Comparison of ENCODE assay signal across 19 cellular contexts in the genomic region with DNA sequence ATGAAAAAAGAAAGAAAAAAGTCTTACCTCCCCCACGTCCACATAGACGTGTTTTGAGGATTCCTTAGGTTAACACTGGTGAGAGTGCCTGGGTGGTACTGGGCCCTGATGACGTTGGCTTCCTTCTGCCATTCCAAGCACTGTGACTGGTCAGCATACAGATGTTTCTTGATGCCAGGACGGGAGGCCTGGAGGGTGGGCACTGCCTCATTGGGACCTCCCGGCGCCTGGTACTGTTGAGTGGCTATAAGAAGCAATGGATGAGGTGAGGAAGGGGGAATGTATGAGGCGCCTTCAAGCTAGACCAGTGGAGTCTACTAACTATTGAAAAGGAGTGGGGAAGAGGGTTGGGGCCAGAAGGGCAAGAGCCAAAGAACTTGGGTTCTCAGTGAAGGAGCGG. TPM values are rescaled to one million over a fixed set of nuclear protein-coding genes. Genes with fewer than 3 reads are reported as not detected.
DNase-seq lines count a peak whose midpoint lies in the region; ATAC-seq and TF ChIP-seq lines count a peak whose summit lies in the region.
"Had no signal": no experiment of that assay in that cellular context is flagged by ENCODE, and none has a peak within 500 bp of the region (broad histone marks: within the 10 kb centered on the region; RNA-seq: fewer than 3 reads in every experiment).

No MANE protein-coding gene starts in this region.

- no peak for TF ChIP-seq CTCF in fibroblast of lung (conservative IDR thresholded peaks at IDR 0.05 in 1 of 2, IDR thresholded peaks at IDR 0.05 in 1 of 2; ENCODE audit: low read depth in 1 of 2, low read length in 2 of 2)
- no peak for TF ChIP-seq CTCF in testis (IDR thresholded peaks at IDR 0.05)

- ATAC-seq in activated T-helper 17 cell treated with anti-CD3 and anti-CD28 coated beads, Interleukin-2, amount 50 U/mL, for 72 hours (replicated peaks) = no peak
- ATAC-seq in GM18505 (IDR thresholded peaks at IDR 0.05; ENCODE audit: unreplicated experiment) = no peak
- ATAC-seq: A549 had no signal

- H3K27me3 ChIP-seq in fibroblast of lung (ENCODE audit: control insufficient read depth, insufficient read depth, low read length) = no peaks in the 10 kb centered on the region
- H3K27me3 ChIP-seq in testis = no peaks in the 10 kb centered on the region
- H3K27me3 ChIP-seq: SJSA1 had no signal

- no peaks in the 10 kb centered on the region for H3K27me3 Mint-ChIP-seq in activated CD4-positive, alpha-beta T cell treated with anti-CD3 and anti-CD28 coated beads, Interleukin-2, amount 10 ng/mL, durations not matched to agents 7 days and 5 days
- H3K27me3 Mint-ChIP-seq in activated T-helper 17 cell treated with anti-CD3 and anti-CD28 coated beads, Interleukin-2, amount 50 U/mL, for 72 hours = no peaks in the 10 kb centered on the region
- H3K27me3 Mint-ChIP-seq: CD4-positive, alpha-beta T cell had no signal

- peaks cover 30% of the 10 kb centered on the region for H3K79me2 ChIP-seq in fibroblast of lung (ENCODE audit: control insufficient read depth, insufficient read depth, low read length)

- no peak overlapping the region for H3K4me3 ChIP-seq in fibroblast of lung (replicated peaks in 1 of 4; ENCODE audit: control extremely low read depth in 1 of 4, insufficient read depth in 1 of 4, low read depth in 3 of 4, low read length in 4 of 4)
- no peak overlapping the region for H3K4me3 ChIP-seq in testis
- H3K4me3 ChIP-seq: A549, SJSA1 had no signal

- no peak overlapping the region for H2AFZ ChIP-seq in fibroblast of lung (ENCODE audit: low read length)

- peak overlapping the region; percentile 88 for H3K27ac ChIP-seq in fibroblast of lung (ENCODE audit: insufficient read depth, low read length)
- H3K27ac ChIP-seq in testis = peak overlapping the region; percentile 80 to 89
- H3K27ac ChIP-seq: A549, SJSA1 had no signal

- POLR2A ChIA-PET in activated CD4-positive, alpha-beta T cell treated with anti-CD3 and anti-CD28 coated beads, Interleukin-2, amount 10 ng/mL, durations not matched to agents 7 days and 5 days (lab: Charles Lee) = no interaction called here

- no peaks in the 10 kb centered on the region for H3K36me3 ChIP-seq in fibroblast of lung (ENCODE audit: control insufficient read depth, insufficient read depth, low read length)
- no peaks in the 10 kb centered on the region for H3K36me3 ChIP-seq in testis (ENCODE audit: low read depth, missing control alignments)

- peaks cover 79% of the 10 kb centered on the region for H3K4me1 Mint-ChIP-seq in activated CD4-positive, alpha-beta T cell treated with anti-CD3 and anti-CD28 coated beads, Interleukin-2, amount 10 ng/mL, durations not matched to agents 7 days and 5 days
- peaks cover 50% of the 10 kb centered on the region for H3K4me1 Mint-ChIP-seq in activated T-helper 17 cell treated with anti-CD3 and anti-CD28 coated beads, Interleukin-2, amount 50 U/mL, for 72 hours
- H3K4me1 Mint-ChIP-seq: naive B cell had no signal

- no peak for DNase-seq in activated CD4-positive, alpha-beta T cell treated with anti-CD3 and anti-CD28 coated beads, Interleukin-2, amount 10 ng/mL, durations not matched to agents 7 days and 5 days
- DNase-seq in activated CD4-positive, alpha-beta T cell treated with anti-CD3 and anti-CD28 coated beads, Interleukin-2, amount 50 U/mL, for 4 hours = no peak
- DNase-seq in fibroblast of lung (ENCODE audit: low read depth in 2 of 2) (no peak), testis (no peak), GM19240 (ENCODE audit: insufficient read length, low spot score) (no peak), NCI-H1048 (lab: John Stamatoyannopoulos, UW) (no peak)
- DNase-seq: activated naive CD4-positive, alpha-beta T cell; CD4-positive, alpha-beta T cell; foreskin melanocyte; GOT3; naive B cell; NCI-H1694 treated with DMSO at 0.1 percent for 48 hours; NCI-H510A; trophoblast cell had no signal

- 88 to 89% methylated on average over 8 of the region's 8 CpGs for WGBS in testis, 2 donors

- intact Hi-C loops in testis (cut with DNase I; ENCODE audit: low total_unique reads) = no loop called here

- H3K4me1 ChIP-seq in fibroblast of lung (ENCODE audit: control insufficient read depth, extremely low read depth, insufficient read depth, low read length) (peaks cover 39% of the 10 kb centered on the region), testis (peaks cover 57% of the 10 kb centered on the region)

- no peak overlapping the region for H3K4me2 ChIP-seq in fibroblast of lung (ENCODE audit: extremely low read depth, insufficient read depth, low read length)
- H3K4me2 ChIP-seq: A549 had no signal

- no peak for TF ChIP-seq POLR2A in testis (IDR thresholded peaks at IDR 0.05)
- TF ChIP-seq POLR2A in GM18505 (IDR thresholded peaks at IDR 0.05; ENCODE audit: borderline replicate concordance, extremely low read depth, insufficient read depth, insufficient read length) = no peak

- H3K36me3 Mint-ChIP-seq in activated CD4-positive, alpha-beta T cell treated with anti-CD3 and anti-CD28 coated beads, Interleukin-2, amount 10 ng/mL, durations not matched to agents 7 days and 5 days (ENCODE audit: low read depth) = peaks cover 25% of the 10 kb centered on the region
- H3K36me3 Mint-ChIP-seq in activated T-helper 17 cell treated with anti-CD3 and anti-CD28 coated beads, Interleukin-2, amount 50 U/mL, for 72 hours (ENCODE audit: low read depth) = peaks cover 25% of the 10 kb centered on the region
- H3K36me3 Mint-ChIP-seq: naive B cell had no signal

- no peak overlapping the region for H3K9ac ChIP-seq in fibroblast of lung (ENCODE audit: insufficient read depth, low read length)

- no peaks in the 10 kb centered on the region for H4K20me1 ChIP-seq in fibroblast of lung (ENCODE audit: control insufficient read depth, extremely low read depth, insufficient read depth, low read length)

- H3K9me3 Mint-ChIP-seq in activated CD4-positive, alpha-beta T cell treated with anti-CD3 and anti-CD28 coated beads, Interleukin-2, amount 10 ng/mL, durations not matched to agents 7 days and 5 days = peaks cover 4% of the 10 kb centered on the region
- H3K9me3 Mint-ChIP-seq in activated T-helper 17 cell treated with anti-CD3 and anti-CD28 coated beads, Interleukin-2, amount 50 U/mL, for 72 hours = no peaks in the 10 kb centered on the region
- H3K9me3 Mint-ChIP-seq: CD4-positive, alpha-beta T cell; endodermal cell; naive B cell had no signal

- CTCF ChIA-PET in activated CD4-positive, alpha-beta T cell treated with anti-CD3 and anti-CD28 coated beads, Interleukin-2, amount 10 ng/mL, durations not matched to agents 7 days and 5 days (lab: Charles Lee) = interaction anchor here (0.8 to 2.1 kb wide), 3 partner anchors 10 to 31 kb away, joined by 3 to 9 read pairs (median 4); no protein-coding TSS in a partner anchor

- H3K9me3 ChIP-seq in fibroblast of lung (ENCODE audit: control insufficient read depth, insufficient read depth, low read depth, low read length) (no peaks in the 10 kb centered on the region), testis (no peaks in the 10 kb centered on the region)
- H3K9me3 ChIP-seq: A549, SJSA1 had no signal

- H3K27ac Mint-ChIP-seq in activated CD4-positive, alpha-beta T cell treated with anti-CD3 and anti-CD28 coated beads, Interleukin-2, amount 10 ng/mL, durations not matched to agents 7 days and 5 days = peak overlapping the region; percentile 77
- H3K27ac Mint-ChIP-seq in activated T-helper 17 cell treated with anti-CD3 and anti-CD28 coated beads, Interleukin-2, amount 50 U/mL, for 72 hours = peak overlapping the region; percentile 88
- H3K27ac Mint-ChIP-seq: CD4-positive, alpha-beta T cell; endodermal cell had no signal

- H3K4me3 Mint-ChIP-seq in activated CD4-positive, alpha-beta T cell treated with anti-CD3 and anti-CD28 coated beads, Interleukin-2, amount 10 ng/mL, durations not matched to agents 7 days and 5 days = no peak overlapping the region
- peak overlapping the region; percentile 57 for H3K4me3 Mint-ChIP-seq in activated T-helper 17 cell treated with anti-CD3 and anti-CD28 coated beads, Interleukin-2, amount 50 U/mL, for 72 hours
- H3K4me3 Mint-ChIP-seq: CD4-positive, alpha-beta T cell; endodermal cell; naive B cell had no signal

RNA-seq across cellular contexts. Expression of gene MICAL2, which starts 45.3 kb away (rescaled TPM):
- total RNA-seq in activated CD4-positive, alpha-beta T cell treated with anti-CD3 and anti-CD28 coated beads, Interleukin-2, amount 10 ng/mL, durations not matched to agents 7 days and 5 days = 10 to 100 TPM; 45.5 to 47.3 TPM
- total RNA-seq in activated T-helper 17 cell treated with anti-CD3 and anti-CD28 coated beads, Interleukin-2, amount 50 U/mL, for 72 hours = 100 to 1,000 TPM; 127 to 253 TPM
- 88.6 and 275 TPM in 2 replicates for total RNA-seq in fibroblast of lung
- polyA plus RNA-seq in fibroblast of lung = 78.5 and 120 TPM in 2 replicates
- 125 and 167 TPM in 2 replicates for polyA plus RNA-seq in fibroblast of lung (2012)
- polyA minus RNA-seq in fibroblast of lung (ENCODE audit: low replicate concordance) = 234 and 390 TPM in 2 replicates
- 100 to 1,000 TPM; 401 to 461 TPM for total RNA-seq in testis
- 224 TPM for polyA plus RNA-seq in testis (ENCODE audit: insufficient read depth, low read depth, low replicate concordance)
